ENCODE assay signal across 29 cellular contexts in the genomic region with DNA sequence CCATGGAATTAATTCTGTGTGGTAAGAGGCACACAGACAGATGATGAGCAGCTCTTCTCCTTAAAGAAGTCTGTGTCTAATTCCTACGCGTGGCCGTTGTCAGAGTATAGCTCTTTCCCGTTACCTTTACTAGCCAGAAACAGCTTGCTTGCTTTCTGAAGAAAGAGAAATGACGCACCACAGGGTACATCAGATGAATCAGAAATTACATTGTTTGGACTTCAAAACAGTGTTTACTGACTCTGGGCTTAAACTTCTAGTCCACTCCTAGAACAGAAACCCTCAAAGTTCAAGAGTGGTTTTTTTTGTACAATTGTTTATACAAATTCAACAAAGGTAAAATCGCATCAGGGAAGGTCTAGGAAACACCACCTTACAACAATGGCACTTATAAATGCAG. TPM values are rescaled to one million over a fixed set of nuclear protein-coding genes. Genes with fewer than 3 reads are reported as not detected.
DNase-seq lines count a peak whose midpoint lies in the region; ATAC-seq, FAIRE-seq and TF ChIP-seq lines count a peak whose summit lies in the region.
"Had no signal": no experiment of that assay in that cellular context is flagged by ENCODE, and none has a peak within 500 bp of the region (broad histone marks: within the 10 kb centered on the region; RNA-seq: fewer than 3 reads in every experiment).

No MANE protein-coding gene starts in this region.

- TF ChIP-seq POLR2A in GM12892 (IDR thresholded peaks at IDR 0.05; ENCODE audit: low read depth, low read length), result no peak

- no peak for ATAC-seq in activated CD8-positive, alpha-beta memory T cell treated with anti-CD3 and anti-CD28 coated beads, Interleukin-2, amount 10 ng/mL, durations not matched to agents 7 days and 5 days
- no peak for ATAC-seq in naive thymus-derived CD4-positive, alpha-beta T cell
- ATAC-seq in GM19467 (IDR thresholded peaks at IDR 0.05; ENCODE audit: unreplicated experiment), result no peak
- ATAC-seq: body of pancreas, left cardiac atrium, mucosa of descending colon, pancreas had no signal

- POLR2A ChIA-PET in naive thymus-derived CD4-positive, alpha-beta T cell (lab: Charles Lee), result no interaction called here

- H3K9me3 Mint-ChIP-seq in activated CD8-positive, alpha-beta memory T cell treated with anti-CD3 and anti-CD28 coated beads, Interleukin-2, amount 10 ng/mL, durations not matched to agents 7 days and 5 days (ENCODE audit: low read depth), result no peaks in the 10 kb centered on the region
- no peaks in the 10 kb centered on the region for H3K9me3 Mint-ChIP-seq in activated naive CD8-positive, alpha-beta T cell treated with anti-CD3 and anti-CD28 coated beads for 36 hours
- no peaks in the 10 kb centered on the region for H3K9me3 Mint-ChIP-seq in naive thymus-derived CD4-positive, alpha-beta T cell
- H3K9me3 Mint-ChIP-seq: activated T-helper 2 cell treated with anti-CD3 and anti-CD28 coated beads, Interferon-gamma antibody, Interleukin-2, Interleukin-4, amounts not matched to agents 10 μg/mL and 5 μg/mL and 100 μg/mL, durations not matched to agents 14 hours and 24 hours and 36 hours had no signal

- peak; percentile 5 for FAIRE-seq in GM12892 (lab: Jason Lieb, UNC)
- FAIRE-seq: pancreas had no signal

- no peaks in the 10 kb centered on the region for H3K9me3 ChIP-seq in naive thymus-derived CD4-positive, alpha-beta T cell (ENCODE audit: control insufficient read depth in 2 of 3, low read length in 3 of 3)
- H3K9me3 ChIP-seq: body of pancreas, mucosa of descending colon, pancreas, SJCRH30, uterus had no signal

- H3K4me1 ChIP-seq in naive thymus-derived CD4-positive, alpha-beta T cell (ENCODE audit: control insufficient read depth in 2 of 2, insufficient read depth in 2 of 2, low read length in 2 of 2), result no peaks in the 10 kb centered on the region
- H3K4me1 ChIP-seq: body of pancreas, pancreas, SJCRH30, uterus had no signal

- no peak overlapping the region for H3K4me3 Mint-ChIP-seq in activated CD8-positive, alpha-beta memory T cell treated with anti-CD3 and anti-CD28 coated beads, Interleukin-2, amount 10 ng/mL, durations not matched to agents 7 days and 5 days
- no peak overlapping the region for H3K4me3 Mint-ChIP-seq in activated naive CD8-positive, alpha-beta T cell treated with anti-CD3 and anti-CD28 coated beads for 36 hours
- no peak overlapping the region for H3K4me3 Mint-ChIP-seq in naive thymus-derived CD4-positive, alpha-beta T cell

- H3K36me3 Mint-ChIP-seq in activated CD8-positive, alpha-beta memory T cell treated with anti-CD3 and anti-CD28 coated beads, Interleukin-2, amount 10 ng/mL, durations not matched to agents 7 days and 5 days, result peaks cover 77% of the 10 kb centered on the region
- H3K36me3 Mint-ChIP-seq in activated naive CD8-positive, alpha-beta T cell treated with anti-CD3 and anti-CD28 coated beads for 36 hours, result peaks cover 36% of the 10 kb centered on the region
- H3K36me3 Mint-ChIP-seq in naive thymus-derived CD4-positive, alpha-beta T cell, result peaks cover 4 to 58% (median 26%) of the 10 kb centered on the region in 5 donors

- CTCF ChIA-PET in activated CD8-positive, alpha-beta memory T cell treated with anti-CD3 and anti-CD28 coated beads, Interleukin-2, amount 10 ng/mL, durations not matched to agents 7 days and 5 days (lab: Charles Lee), result interaction anchor here (1.8 kb wide), 1 partner anchor 14 kb away, joined by 6 read pairs; no protein-coding TSS in a partner anchor
- CTCF ChIA-PET in naive thymus-derived CD4-positive, alpha-beta T cell (lab: Charles Lee), result no interaction called here

- TF ChIP-seq CTCF in foreskin fibroblast (IDR thresholded peaks at IDR 0.05; ENCODE audit: low read depth, low read length), result no peak

- no peak overlapping the region for H3K4me3 ChIP-seq in naive thymus-derived CD4-positive, alpha-beta T cell (ENCODE audit: low read length)
- H3K4me3 ChIP-seq in foreskin fibroblast (ENCODE audit: low read depth in 1 of 2, low read length in 2 of 2), result no peak overlapping the region
- H3K4me3 ChIP-seq: body of pancreas, mucosa of descending colon, pancreas, SJCRH30, skin epidermis, uterus had no signal

- H3K27ac ChIP-seq in naive thymus-derived CD4-positive, alpha-beta T cell (ENCODE audit: low read depth, low read length), result no peak overlapping the region
- H3K27ac ChIP-seq: body of pancreas, C4-2B, pancreas, SJCRH30, skin epidermis, uterus had no signal

- H3K27me3 ChIP-seq in naive thymus-derived CD4-positive, alpha-beta T cell (ENCODE audit: control insufficient read depth in 2 of 2, insufficient read depth in 2 of 2, low read length in 2 of 2), result no peaks in the 10 kb centered on the region
- H3K27me3 ChIP-seq: body of pancreas, pancreas, SJCRH30, uterus had no signal

- DNase-seq in activated CD8-positive, alpha-beta memory T cell treated with anti-CD3 and anti-CD28 coated beads, Interleukin-2, amount 10 ng/mL, durations not matched to agents 7 days and 5 days, result no peak
- no peak for DNase-seq in activated CD8-positive, alpha-beta memory T cell treated with anti-CD3 and anti-CD28 coated beads, Interleukin-2, amount 50 U/mL, for 48 hours
- DNase-seq in GM12892 (ENCODE audit: insufficient read length), result no peak
- no peak for DNase-seq in activated naive CD8-positive, alpha-beta T cell treated with anti-CD3 and anti-CD28 coated beads for 36 hours
- DNase-seq in naive thymus-derived CD4-positive, alpha-beta T cell, result no peak
- DNase-seq in Kasumi-1 (lab: John Stamatoyannopoulos, UW), result no peak
- DNase-seq in foreskin fibroblast, result no peak
- DNase-seq: 8988T; activated CD4-positive, alpha-beta T cell treated with anti-CD3 and anti-CD28 coated beads, Interleukin-2, amount 50 U/mL, for 1 hour; body of pancreas; cerebellar nuclear complex; GOT3; hippocampal formation; left cardiac atrium; mucosa of descending colon; NCI-H1092; NCI-H187; NCI-H2171; pancreas; retina; RPMI8226; SJCRH30; stimulated activated CD4-positive, alpha-beta T cell treated with anti-CD3 and anti-CD28 coated beads, Interleukin-1b, Interleukin-23, amount 100 ng/mL, for 48 hours; stimulated activated naive CD4-positive, alpha-beta T cell treated with Interleukin-2 at 50 U/mL for 16 hours; uterus had no signal

- H3K4me1 Mint-ChIP-seq in activated CD8-positive, alpha-beta memory T cell treated with anti-CD3 and anti-CD28 coated beads, Interleukin-2, amount 10 ng/mL, durations not matched to agents 7 days and 5 days, result peaks cover 11% of the 10 kb centered on the region
- peaks cover 2% of the 10 kb centered on the region for H3K4me1 Mint-ChIP-seq in activated naive CD8-positive, alpha-beta T cell treated with anti-CD3 and anti-CD28 coated beads for 36 hours
- peaks cover 0 to 5% (median under 1%) of the 10 kb centered on the region in 7 donors for H3K4me1 Mint-ChIP-seq in naive thymus-derived CD4-positive, alpha-beta T cell

- H3K27ac Mint-ChIP-seq in activated CD8-positive, alpha-beta memory T cell treated with anti-CD3 and anti-CD28 coated beads, Interleukin-2, amount 10 ng/mL, durations not matched to agents 7 days and 5 days, result peak overlapping the region; percentile 12
- peak overlapping the region; percentile 34 for H3K27ac Mint-ChIP-seq in activated naive CD8-positive, alpha-beta T cell treated with anti-CD3 and anti-CD28 coated beads for 36 hours
- H3K27ac Mint-ChIP-seq in naive thymus-derived CD4-positive, alpha-beta T cell, result peak overlapping the region in 5 of 9 donors; percentile 6 to 83 (median 31)
- H3K27ac Mint-ChIP-seq: activated T-helper 2 cell treated with anti-CD3 and anti-CD28 coated beads, Interferon-gamma antibody, Interleukin-2, Interleukin-4, amounts not matched to agents 10 μg/mL and 5 μg/mL and 100 μg/mL, durations not matched to agents 14 hours and 24 hours and 36 hours had no signal

- H3K27me3 Mint-ChIP-seq in activated CD8-positive, alpha-beta memory T cell treated with anti-CD3 and anti-CD28 coated beads, Interleukin-2, amount 10 ng/mL, durations not matched to agents 7 days and 5 days, result no peaks in the 10 kb centered on the region
- no peaks in the 10 kb centered on the region for H3K27me3 Mint-ChIP-seq in activated naive CD8-positive, alpha-beta T cell treated with anti-CD3 and anti-CD28 coated beads for 36 hours
- H3K27me3 Mint-ChIP-seq in naive thymus-derived CD4-positive, alpha-beta T cell, result no peaks in the 10 kb centered on the region

- intact Hi-C loops in naive thymus-derived CD4-positive, alpha-beta T cell (cut with micrococcal nuclease), result no loop called here

- peaks cover 28 to 90% (median 29%) of the 10 kb centered on the region in 3 experiments for H3K36me3 ChIP-seq in naive thymus-derived CD4-positive, alpha-beta T cell (ENCODE audit: control insufficient read depth in 2 of 3, insufficient read depth in 3 of 3, low read length in 3 of 3)
- H3K36me3 ChIP-seq: uterus had no signal

RNA-seq across cellular contexts. Expression of a gene that starts 29.0 kb away (rescaled TPM):
- 100 to 1,000 TPM in 1 of 2 experiments, 10 to 100 TPM in 1; 96.1 to 102 TPM for total RNA-seq in activated CD8-positive, alpha-beta memory T cell treated with anti-CD3 and anti-CD28 coated beads, Interleukin-2, amount 10 ng/mL, durations not matched to agents 7 days and 5 days
- polyA plus RNA-seq in GM12892 (2012; ENCODE audit: missing spikeins), result 53.3 TPM
- 10 to 100 TPM; 60.2 to 63.9 TPM for total RNA-seq in activated naive CD8-positive, alpha-beta T cell treated with anti-CD3 and anti-CD28 coated beads for 36 hours
- total RNA-seq in naive thymus-derived CD4-positive, alpha-beta T cell, result 10 to 100 TPM; 61.1 to 98.4 (median 81.7) TPM
- 10 to 100 TPM; 42.5 to 74.4 TPM for polyA plus RNA-seq in naive thymus-derived CD4-positive, alpha-beta T cell
